ENCODE assay signal across 30 cellular contexts in the genomic region with DNA sequence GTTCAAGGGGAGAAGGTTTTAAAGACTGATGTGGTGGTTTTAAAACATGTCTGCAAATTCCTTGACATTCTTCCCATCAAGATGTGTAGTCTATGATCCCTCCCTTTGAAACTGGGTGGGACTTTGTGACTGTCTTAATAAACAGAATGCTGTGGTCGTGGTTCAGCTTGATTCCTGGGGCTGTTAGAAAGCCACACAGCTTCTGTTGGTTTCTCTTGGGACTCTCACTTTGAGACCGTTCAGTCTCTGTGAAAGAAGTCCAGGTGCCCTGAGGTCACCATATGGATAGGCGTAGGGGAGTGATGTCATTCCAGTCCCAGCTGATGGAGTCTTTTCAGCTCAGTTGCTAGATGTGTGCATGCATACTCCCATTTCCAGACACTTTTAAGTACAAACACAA.
A peak's percentile ranks its signal among the peaks of the same experiment; 100 is the strongest.
DNase-seq lines count a peak whose midpoint lies in the region; ATAC-seq and TF ChIP-seq lines count a peak whose summit lies in the region.
"Had no signal": no experiment of that assay in that cellular context is flagged by ENCODE, and none has a peak within 500 bp of the region (broad histone marks: within the 10 kb centered on the region; RNA-seq: fewer than 3 reads in every experiment).

No MANE protein-coding gene starts in this region.

- H3K4me1 ChIP-seq in BLaER1 = peaks cover 62% of the 10 kb centered on the region
- H3K4me1 ChIP-seq in PC-9 (replicated peaks; ENCODE audit: insufficient read depth) = no peaks in the 10 kb centered on the region
- H3K4me1 ChIP-seq: body of pancreas, prostate gland, right lobe of liver had no signal

- H4K20me1 ChIP-seq in BLaER1 (no peaks in the 10 kb centered on the region), PC-9 (ENCODE audit: insufficient read depth) (no peaks in the 10 kb centered on the region)

- POLR2A ChIA-PET in PC-9 (lab: Charles Lee; ENCODE audit: unreplicated experiment) = no interaction called here

- H3K36me3 ChIP-seq in BLaER1 (no peaks in the 10 kb centered on the region; the same call in 1 of the 2 replicates), PC-9 (ENCODE audit: low read depth) (no peaks in the 10 kb centered on the region)
- H3K36me3 ChIP-seq: prostate gland, right lobe of liver, thoracic aorta had no signal

- H3K27ac ChIP-seq in BLaER1 = peak overlapping the region; percentile 92
- no peak overlapping the region for H3K27ac ChIP-seq in PC-9
- H3K27ac ChIP-seq: body of pancreas, prostate gland, right lobe of liver, thoracic aorta had no signal

- TF ChIP-seq CTCF in PC-9 (conservative IDR thresholded peaks at IDR 0.05) = no peak

- no peaks in the 10 kb centered on the region for H3K27me3 ChIP-seq in BLaER1
- H3K27me3 ChIP-seq in PC-9 (ENCODE audit: insufficient read depth, low read depth) = no peaks in the 10 kb centered on the region
- H3K27me3 ChIP-seq: body of pancreas, right lobe of liver had no signal

- H3K9ac ChIP-seq in BLaER1 = peak overlapping the region; percentile 69

- BruUV-seq in PC-9 (replicated peaks; lab: Mats Ljungman, UMichigan) = no TSS peak

- no peaks in the 10 kb centered on the region for H3K79me2 ChIP-seq in PC-9 (ENCODE audit: low read depth)

- no peaks in the 10 kb centered on the region for H3K9me2 ChIP-seq in PC-9 (ENCODE audit: insufficient read depth)

- peak; percentile 8 for DNase-seq in GM19238 (ENCODE audit: insufficient read length, low spot score)
- peak; percentile 35 for DNase-seq in astrocyte of the hippocampus (ENCODE audit: low read depth, low spot score)
- no peak for DNase-seq in PC-9
- DNase-seq in GDM1 (lab: John Stamatoyannopoulos, UW) = no peak
- DNase-seq in DMS114 treated with DMSO at 0.1 percent for 48 hours (lab: John Stamatoyannopoulos, UW; ENCODE audit: unreplicated experiment) = no peak
- DNase-seq: activated CD4-positive, CD25-positive, alpha-beta regulatory T cell; activated CD8-positive, alpha-beta memory T cell treated with anti-CD3 and anti-CD28 coated beads, Interleukin-2, amount 10 ng/mL, durations not matched to agents 7 days and 5 days; activated T-cell treated with anti-CD3 and anti-CD28 coated beads, Interleukin-2, amount 50 U/mL, for 72 hours; AML-193; body of pancreas; CD8-positive, alpha-beta memory T cell; dermis blood vessel endothelial cell; DMS153; H7; kidney glomerular epithelial cell; naive thymus-derived CD8-positive, alpha-beta T cell; NCI-H1105; NCI-H187; NCI-H2171 treated with DMSO at 0.1 percent for 48 hours; NCI-H510A; right lobe of liver; Right ventricle myocardium superior; stimulated activated CD8-positive, alpha-beta memory T cell treated with anti-CD3 and anti-CD28 coated beads, Interleukin-4, amount 100 ng/mL, for 48 hours; stimulated activated naive CD8-positive, alpha-beta T cell treated with anti-CD3 and anti-CD28 coated beads, Interleukin-15, amount 100 ng/mL, for 72 hours had no signal

- CTCF ChIA-PET in PC-9 (lab: Charles Lee) = no interaction called here

- peak; percentile 74 for ATAC-seq in HG03460 (IDR thresholded peaks at IDR 0.05; ENCODE audit: unreplicated experiment)
- ATAC-seq in HG02852 (IDR thresholded peaks at IDR 0.05; ENCODE audit: unreplicated experiment) = no peak
- ATAC-seq: activated CD8-positive, alpha-beta memory T cell treated with anti-CD3 and anti-CD28 coated beads, Interleukin-2, amount 10 ng/mL, durations not matched to agents 7 days and 5 days; activated T-cell treated with anti-CD3 and anti-CD28 coated beads, Interleukin-2, amount 50 U/mL, for 72 hours; body of pancreas; naive thymus-derived CD8-positive, alpha-beta T cell; right lobe of liver; SK-N-SH treated with all-trans-retinoic acid at 6 μM for 48 hours; stimulated activated naive CD8-positive, alpha-beta T cell treated with anti-CD3 and anti-CD28 coated beads, Interleukin-15, amount 100 ng/mL, for 72 hours had no signal

- H3F3A ChIP-seq in PC-9 (ENCODE audit: insufficient read depth, low read depth) = no peaks in the 10 kb centered on the region

- H3K9me3 ChIP-seq in BLaER1 (peaks cover 23% of the 10 kb centered on the region), PC-9 (ENCODE audit: insufficient read depth, low read depth) (no peaks in the 10 kb centered on the region)
- H3K9me3 ChIP-seq: body of pancreas, prostate gland, right lobe of liver, thoracic aorta had no signal

- H3K4me3 ChIP-seq in BLaER1 = no peak overlapping the region
- no peak overlapping the region for H3K4me3 ChIP-seq in PC-9
- H3K4me3 ChIP-seq: body of pancreas, prostate gland, right lobe of liver, thoracic aorta had no signal

- no peak overlapping the region for H2AFZ ChIP-seq in PC-9

- H3K4me2 ChIP-seq in BLaER1 (peak overlapping the region; percentile 91), PC-9 (no peak overlapping the region)

- intact Hi-C loops in PC-9 (cut with micrococcal nuclease; ENCODE audit: unreplicated experiment) = no loop called here

Comparison
In these comparisons a context has a peak if more than half of its experiments do, and no peak if none do; other contexts are left out.
1. DNase-seq: peak in GM19238 (single experiment) and astrocyte of the hippocampus (single experiment); none in PC-9 (0 of 2), GDM1 (single experiment) and DMS114 treated with DMSO at 0.1 percent for 48 hours (single experiment).